ENCODE assay signal across 15 cellular contexts in the genomic region with DNA sequence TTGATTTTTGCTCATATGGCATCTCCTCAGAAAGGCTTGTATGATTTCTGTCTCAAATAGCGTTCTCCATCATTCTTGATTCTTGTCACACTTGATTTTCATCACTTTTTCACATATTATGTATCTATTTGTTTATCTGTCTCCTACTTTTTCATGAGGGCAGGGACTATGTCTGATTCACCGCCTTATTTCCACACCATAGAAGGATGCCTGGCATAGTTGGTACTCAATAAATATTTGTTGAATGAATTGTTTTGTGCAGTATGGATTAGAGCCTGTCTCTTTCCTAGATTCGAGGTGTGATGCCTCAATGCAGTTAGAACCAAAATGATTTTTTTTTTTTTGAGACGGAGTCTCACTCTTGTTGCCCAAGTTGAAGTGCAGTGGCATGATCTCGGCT. TPM values are rescaled to one million over a fixed set of nuclear protein-coding genes. Genes with fewer than 3 reads are reported as not detected.
A peak's percentile ranks its signal among the peaks of the same experiment; 100 is the strongest.
DNase-seq lines count a peak whose midpoint lies in the region; ATAC-seq and TF ChIP-seq lines count a peak whose summit lies in the region.
"Had no signal": no experiment of that assay in that cellular context is flagged by ENCODE, and none has a peak within 500 bp of the region (broad histone marks: within the 10 kb centered on the region; RNA-seq: fewer than 3 reads in every experiment).

No MANE protein-coding gene starts in this region.

- H3K4me1 Mint-ChIP-seq in activated naive CD4-positive, alpha-beta T cell treated with anti-CD3 and anti-CD28 coated beads, Interleukin-2, amount 50 U/mL, for 24 hours: peaks cover 60% of the 10 kb centered on the region
- H3K4me1 Mint-ChIP-seq in WTC11: peaks cover 6% of the 10 kb centered on the region

- in situ Hi-C loops in transverse colon (cut with MboI; ENCODE audit: low pct_ligation_motif_present in 1 of 4, low pct_unique_long_range_greater_than_20kb in 1 of 4, low sequenced_read_pairs in 3 of 4): loop anchor here in 1 of 4 donors (10.0 kb wide), 2 partner anchors 52 to 102 kb away; no protein-coding TSS in a partner anchor

- no peak for TF ChIP-seq POLR2A in transverse colon (IDR thresholded peaks at IDR 0.05)

- peaks cover 0 to 23% (median 6%) of the 10 kb centered on the region in 4 donors for H3K4me1 ChIP-seq in transverse colon

- H3K9me3 ChIP-seq in transverse colon: no peaks in the 10 kb centered on the region
- H3K9me3 ChIP-seq: MG63, upper lobe of left lung had no signal

- H3K27ac ChIP-seq in transverse colon: peak overlapping the region; percentile 54 to 70 (median 64)
- H3K27ac ChIP-seq: upper lobe of left lung had no signal

- ATAC-seq in WTC11: no peak
- ATAC-seq: sciatic nerve had no signal

- intact Hi-C loops in transverse colon (cut with DNase I; ENCODE audit: low total_unique reads): no loop called here

- peaks cover 0 to 18% (median 7%) of the 10 kb centered on the region in 4 donors for H3K36me3 ChIP-seq in transverse colon

- H3K4me3 ChIP-seq in transverse colon: no peak overlapping the region
- H3K4me3 ChIP-seq: MG63, upper lobe of left lung had no signal

- H3K36me3 Mint-ChIP-seq in activated naive CD4-positive, alpha-beta T cell treated with anti-CD3 and anti-CD28 coated beads, Interleukin-2, amount 50 U/mL, for 24 hours: peaks cover 15% of the 10 kb centered on the region
- peaks cover 63% of the 10 kb centered on the region for H3K36me3 Mint-ChIP-seq in WTC11

- no peak for DNase-seq in activated naive CD4-positive, alpha-beta T cell treated with anti-CD3 and anti-CD28 coated beads, Interleukin-2, amount 50 U/mL, for 16 hours
- DNase-seq in WTC11 (ENCODE audit: low spot score): no peak
- peak; percentile 45 for DNase-seq in iris pigment epithelial cell (ENCODE audit: low read depth)
- DNase-seq in transverse colon: no peak
- DNase-seq in NCI-H226: no peak
- DNase-seq in NCI-H1092 (lab: John Stamatoyannopoulos, UW): no peak
- DNase-seq in iPS-NIHi7 (ENCODE audit: extremely low spot score): no peak
- DNase-seq: GF-D8; MG63; NCI-H2081 treated with DMSO at 0.1 percent for 48 hours; NCI-H69; stimulated activated CD4-positive, alpha-beta T cell treated with anti-CD3 and anti-CD28 coated beads, Interleukin-4, amount 100 ng/mL, for 24 hours had no signal

- WGBS in transverse colon (ENCODE audit: low coverage in 1 of 2), 2 donors: 81 to 100% methylated on average over 1 to 5 of the region's 5 CpGs

- no peak for TF ChIP-seq CTCF in WTC11 (IDR thresholded peaks at IDR 0.05)
- TF ChIP-seq CTCF in transverse colon (IDR thresholded peaks at IDR 0.05): no peak

- no peaks in the 10 kb centered on the region for H3K9me3 Mint-ChIP-seq in activated naive CD4-positive, alpha-beta T cell treated with anti-CD3 and anti-CD28 coated beads, Interleukin-2, amount 50 U/mL, for 24 hours
- no peaks in the 10 kb centered on the region for H3K9me3 Mint-ChIP-seq in WTC11

- H3K4me3 Mint-ChIP-seq in activated naive CD4-positive, alpha-beta T cell treated with anti-CD3 and anti-CD28 coated beads, Interleukin-2, amount 50 U/mL, for 24 hours: no peak overlapping the region
- H3K4me3 Mint-ChIP-seq in WTC11: no peak overlapping the region

- H3K27me3 ChIP-seq in transverse colon: no peaks in the 10 kb centered on the region
- H3K27me3 ChIP-seq: MG63, upper lobe of left lung had no signal

- no peak for TF ChIP-seq EP300 in transverse colon (IDR thresholded peaks at IDR 0.05; ENCODE audit: low read depth)

- peak overlapping the region; percentile 59 for H3K27ac Mint-ChIP-seq in activated naive CD4-positive, alpha-beta T cell treated with anti-CD3 and anti-CD28 coated beads, Interleukin-2, amount 50 U/mL, for 24 hours
- H3K27ac Mint-ChIP-seq in WTC11: peak overlapping the region; percentile 80

- CTCF ChIA-PET in WTC11 (lab: Charles Lee): no interaction called here

- no peaks in the 10 kb centered on the region for H3K27me3 Mint-ChIP-seq in activated naive CD4-positive, alpha-beta T cell treated with anti-CD3 and anti-CD28 coated beads, Interleukin-2, amount 50 U/mL, for 24 hours
- H3K27me3 Mint-ChIP-seq in WTC11 (ENCODE audit: low read depth): no peaks in the 10 kb centered on the region

- POLR2A ChIA-PET in WTC11 (lab: Charles Lee): interaction anchor here (0.7 kb wide), 1 partner anchor 117 kb away, joined by 3 read pairs; no protein-coding TSS in a partner anchor

TF ChIP-seq in WTC11, 78 proteins besides CTCF, POLR2A, EP300 and RAD21:
- no peak for TF ChIP-seq NR3C1 (CRISPR knock-in tag; conservative IDR thresholded peaks at IDR 0.05; ENCODE audit: low read depth)
- no peak for TF ChIP-seq STAT6 (CRISPR knock-in tag; conservative IDR thresholded peaks at IDR 0.05; ENCODE audit: low read depth)
- no peak for TF ChIP-seq JAZF1 (CRISPR knock-in tag; IDR thresholded peaks at IDR 0.05)
- TF ChIP-seq ZNF121 (CRISPR knock-in tag; IDR thresholded peaks at IDR 0.05): no peak
- TF ChIP-seq ZNF219 (CRISPR knock-in tag; IDR thresholded peaks at IDR 0.05; ENCODE audit: borderline replicate concordance): no peak
- no peak for TF ChIP-seq PRRX2 (CRISPR knock-in tag; IDR thresholded peaks at IDR 0.05)
- TF ChIP-seq, protein P1, sequence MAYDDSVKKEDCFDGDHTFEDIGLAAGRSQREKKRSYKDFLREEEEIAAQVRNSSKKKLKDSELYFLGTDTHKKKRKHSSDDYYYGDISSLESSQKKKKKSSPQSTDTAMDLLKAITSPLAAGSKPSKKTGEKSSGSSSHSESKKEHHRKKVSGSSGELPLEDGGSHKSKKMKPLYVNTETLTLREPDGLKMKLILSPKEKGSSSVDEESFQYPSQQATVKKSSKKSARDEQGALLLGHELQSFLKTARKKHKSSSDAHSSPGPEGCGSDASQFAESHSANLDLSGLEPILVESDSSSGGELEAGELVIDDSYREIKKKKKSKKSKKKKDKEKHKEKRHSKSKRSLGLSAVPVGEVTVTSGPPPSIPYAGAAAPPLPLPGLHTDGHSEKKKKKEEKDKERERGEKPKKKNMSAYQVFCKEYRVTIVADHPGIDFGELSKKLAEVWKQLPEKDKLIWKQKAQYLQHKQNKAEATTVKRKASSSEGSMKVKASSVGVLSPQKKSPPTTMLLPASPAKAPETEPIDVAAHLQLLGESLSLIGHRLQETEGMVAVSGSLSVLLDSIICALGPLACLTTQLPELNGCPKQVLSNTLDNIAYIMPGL (CRISPR knock-in tag; IDR thresholded peaks at IDR 0.05): no peak
- TF ChIP-seq IRF2 (CRISPR knock-in tag; IDR thresholded peaks at IDR 0.05; ENCODE audit: borderline replicate concordance, low read depth): no peak
- TF ChIP-seq ZNF423 (CRISPR knock-in tag; IDR thresholded peaks at IDR 0.05): no peak
- TF ChIP-seq CREB1 (CRISPR knock-in tag; IDR thresholded peaks at IDR 0.05): no peak
- no peak for TF ChIP-seq SP1 (CRISPR knock-in tag; conservative IDR thresholded peaks at IDR 0.05)
- TF ChIP-seq, protein P2, sequence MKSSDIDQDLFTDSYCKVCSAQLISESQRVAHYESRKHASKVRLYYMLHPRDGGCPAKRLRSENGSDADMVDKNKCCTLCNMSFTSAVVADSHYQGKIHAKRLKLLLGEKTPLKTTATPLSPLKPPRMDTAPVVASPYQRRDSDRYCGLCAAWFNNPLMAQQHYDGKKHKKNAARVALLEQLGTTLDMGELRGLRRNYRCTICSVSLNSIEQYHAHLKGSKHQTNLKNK (CRISPR knock-in tag; IDR thresholded peaks at IDR 0.05): no peak
- TF ChIP-seq, protein P3, sequence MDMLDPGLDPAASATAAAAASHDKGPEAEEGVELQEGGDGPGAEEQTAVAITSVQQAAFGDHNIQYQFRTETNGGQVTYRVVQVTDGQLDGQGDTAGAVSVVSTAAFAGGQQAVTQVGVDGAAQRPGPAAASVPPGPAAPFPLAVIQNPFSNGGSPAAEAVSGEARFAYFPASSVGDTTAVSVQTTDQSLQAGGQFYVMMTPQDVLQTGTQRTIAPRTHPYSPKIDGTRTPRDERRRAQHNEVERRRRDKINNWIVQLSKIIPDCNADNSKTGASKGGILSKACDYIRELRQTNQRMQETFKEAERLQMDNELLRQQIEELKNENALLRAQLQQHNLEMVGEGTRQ (CRISPR knock-in tag; IDR thresholded peaks at IDR 0.05): no peak
TF ChIP-seq in WTC11: peak in this region for 0.

RNA-seq across cellular contexts. Expression of gene SAE1, which starts 12.1 kb away (rescaled TPM):
- 215 to 224 TPM (median 221 TPM) in 3 replicates for total RNA-seq in WTC11 (2021)
- 10 to 100 TPM; 27.3 to 85.4 (median 51.8) TPM for total RNA-seq in transverse colon

RNA-seq across cellular contexts. Expression of gene ZC3H4, which starts 29.2 kb away (rescaled TPM):
- total RNA-seq in WTC11 (2021) (67.2 to 75.5 TPM (median 73.2 TPM) in 3 replicates), transverse colon (10 to 100 TPM; 25.4 to 32.2 (median 28.0) TPM)
